In the genomic region with DNA sequence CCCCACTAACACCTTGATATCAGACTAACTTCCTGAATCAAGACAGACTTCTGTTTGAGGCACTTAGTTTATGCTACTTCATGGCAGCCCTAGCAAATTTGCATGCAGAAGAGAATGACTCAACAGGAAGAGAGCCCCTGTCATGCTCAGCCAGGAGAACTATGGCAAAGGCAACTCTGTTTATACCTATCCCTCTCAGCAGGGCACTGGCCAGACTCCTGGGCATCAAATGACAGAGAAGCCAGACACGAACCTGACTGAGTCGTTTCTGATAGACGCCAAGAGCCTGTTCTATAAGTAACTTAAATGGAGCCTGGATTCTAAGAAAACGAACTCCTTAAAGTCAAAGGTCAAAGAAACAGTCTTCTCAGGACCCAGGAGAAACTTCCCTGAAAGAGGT, we compare ENCODE assay signal across 1 cellular context.
TF ChIP-seq lines count a peak whose summit lies in the region.

No MANE protein-coding gene starts in this region.

TF ChIP-seq in endothelial cell of umbilical vein, 7 proteins besides CTCF, POLR2A, EP300 and RAD21:
- TF ChIP-seq EZH2 (IDR thresholded peaks at IDR 0.05; ENCODE audit: borderline replicate concordance, low read depth, low read length, severe bottlenecking) (no peak), POLR2AphosphoS5 (IDR thresholded peaks at IDR 0.05; ENCODE audit: insufficient read depth, low read depth, low read length) (no peak), MYC (IDR thresholded peaks at IDR 0.05; ENCODE audit: low read depth, low read length) (no peak), GATA2 (IDR thresholded peaks at IDR 0.05; ENCODE audit: insufficient read depth, insufficient read length, low read depth, low read length) (no peak), FOS (IDR thresholded peaks at IDR 0.05; ENCODE audit: borderline replicate concordance, insufficient read depth, low read length) (no peak), JUN (IDR thresholded peaks at IDR 0.05; ENCODE audit: borderline replicate concordance, insufficient read depth, insufficient read length, low read depth) (no peak)
- TF ChIP-seq, protein P1, sequence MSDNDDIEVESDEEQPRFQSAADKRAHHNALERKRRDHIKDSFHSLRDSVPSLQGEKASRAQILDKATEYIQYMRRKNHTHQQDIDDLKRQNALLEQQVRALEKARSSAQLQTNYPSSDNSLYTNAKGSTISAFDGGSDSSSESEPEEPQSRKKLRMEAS (IDR thresholded peaks at IDR 0.05; ENCODE audit: insufficient read depth, insufficient read length) = no peak
